In the genomic region with DNA sequence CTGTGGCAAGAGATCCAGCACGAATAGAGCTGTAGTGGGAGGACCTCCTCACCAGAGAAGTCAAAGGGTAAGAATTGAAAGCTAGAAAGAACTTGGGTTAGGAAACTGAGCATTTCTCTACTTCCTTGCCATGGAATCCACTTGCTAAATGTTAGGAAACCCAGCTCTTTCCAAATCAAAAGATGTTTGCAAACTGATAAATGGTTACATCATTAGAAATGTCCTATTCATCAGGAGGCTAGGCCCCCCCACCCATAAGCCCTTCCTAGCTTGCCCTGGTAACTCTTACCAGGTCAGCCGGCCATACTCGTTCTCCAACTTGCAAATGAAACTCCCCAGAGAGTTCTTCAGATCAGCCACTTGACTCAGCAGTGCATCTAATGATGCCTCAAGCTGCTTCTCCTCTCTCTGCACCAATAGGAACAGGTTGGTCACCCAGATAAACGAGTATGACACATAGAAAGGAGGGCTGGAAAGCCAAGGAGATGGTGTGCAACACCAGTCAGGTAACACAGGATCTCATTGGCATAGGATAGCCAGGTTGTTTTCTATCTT, we compare ENCODE assay signal across 11 cellular contexts. TPM values are rescaled to one million over a fixed set of nuclear protein-coding genes. Genes with fewer than 3 reads are reported as not detected.
A peak's percentile ranks its signal among the peaks of the same experiment; 100 is the strongest.
DNase-seq lines count a peak whose midpoint lies in the region; ATAC-seq, FAIRE-seq and TF ChIP-seq lines count a peak whose summit lies in the region.
"Had no signal": no experiment of that assay in that cellular context is flagged by ENCODE, and none has a peak within 500 bp of the region (broad histone marks: within the 10 kb centered on the region; RNA-seq: fewer than 3 reads in every experiment).

No MANE protein-coding gene starts in this region.

- no peaks in the 10 kb centered on the region for H3K27me3 Mint-ChIP-seq in activated naive CD8-positive, alpha-beta T cell treated with anti-CD3 and anti-CD28 coated beads, Interleukin-2, amount 50 U/mL, for 24 hours

- H3K9me3 Mint-ChIP-seq in activated naive CD8-positive, alpha-beta T cell treated with anti-CD3 and anti-CD28 coated beads, Interleukin-2, amount 50 U/mL, for 24 hours = no peaks in the 10 kb centered on the region

- TF ChIP-seq CTCF in AG04449 (IDR thresholded peaks at IDR 0.05; ENCODE audit: insufficient read depth, low read length, missing control alignments) = no peak
- no peak for TF ChIP-seq CTCF in lower lobe of right lung (IDR thresholded peaks at IDR 0.05)

- H3K4me3 ChIP-seq in AG04449 (ENCODE audit: low read depth, low read length) (peak overlapping the region; percentile 98), lower lobe of right lung (peak overlapping the region; percentile 83)

- intact Hi-C loops in lower lobe of right lung (cut with DNase I) = no loop called here

- no peak for TF ChIP-seq POLR2A in GM12891 (IDR thresholded peaks at IDR 0.05; ENCODE audit: low read depth, low read length)

- peak; percentile 54 for FAIRE-seq in GM12891 (lab: Jason Lieb, UNC)
- FAIRE-seq: G401.6, H1 had no signal

- no peaks in the 10 kb centered on the region for H3K27me3 ChIP-seq in lower lobe of right lung (ENCODE audit: low read depth)

- no peak for ATAC-seq in activated naive CD8-positive, alpha-beta T cell treated with anti-CD3 and anti-CD28 coated beads, Interleukin-2, amount 50 U/mL, for 24 hours
- ATAC-seq in lower lobe of right lung (peak in 1 of 2 donors; percentile 2), HG03097 (IDR thresholded peaks at IDR 0.05; ENCODE audit: low FRiP score, unreplicated experiment) (no peak), GM18498 (IDR thresholded peaks at IDR 0.05; ENCODE audit: unreplicated experiment) (no peak)

- CTCF ChIA-PET in AG04449 (lab: Yijun Ruan, JAX) = interaction anchor here (0.9 to 4.5 kb wide), 5 partner anchors 10 to 161 kb away, joined by 3 to 32 read pairs (median 4); no protein-coding TSS in a partner anchor

- H3K4me1 ChIP-seq in lower lobe of right lung = peaks cover 33% of the 10 kb centered on the region

- H3K9me3 ChIP-seq in lower lobe of right lung = no peaks in the 10 kb centered on the region

- peaks cover 37% of the 10 kb centered on the region for H3K4me1 Mint-ChIP-seq in activated naive CD8-positive, alpha-beta T cell treated with anti-CD3 and anti-CD28 coated beads, Interleukin-2, amount 50 U/mL, for 24 hours

- DNase-seq in AG04449 (ENCODE audit: low read depth, low spot score) = no peak
- no peak for DNase-seq in GM12891 (ENCODE audit: insufficient read length, low spot score)
- no peak for DNase-seq in activated naive CD8-positive, alpha-beta T cell treated with anti-CD3 and anti-CD28 coated beads, Interleukin-2, amount 50 U/mL, for 24 hours
- DNase-seq in lower lobe of right lung = no peak
- DNase-seq in NK-92 treated with Interleukin-12 subunit alpha and Interleukin-12 subunit beta, amount 100 ng/mL, for 24 hours (lab: John Stamatoyannopoulos, UW) = no peak
- no peak for DNase-seq in SIG-M5 treated with dmso at 0.1 percent for 504 hours (lab: John Stamatoyannopoulos, UW; ENCODE audit: unreplicated experiment)
- DNase-seq: T-helper 9 cell had no signal

- peak overlapping the region; percentile 100 for H3K4me3 Mint-ChIP-seq in activated naive CD8-positive, alpha-beta T cell treated with anti-CD3 and anti-CD28 coated beads, Interleukin-2, amount 50 U/mL, for 24 hours

- H3K36me3 Mint-ChIP-seq in activated naive CD8-positive, alpha-beta T cell treated with anti-CD3 and anti-CD28 coated beads, Interleukin-2, amount 50 U/mL, for 24 hours (ENCODE audit: low read depth) = peaks cover 31% of the 10 kb centered on the region

- H3K36me3 ChIP-seq in lower lobe of right lung = peaks cover 45% of the 10 kb centered on the region

- POLR2A ChIA-PET in AG04449 (lab: Yijun Ruan, JAX) = interaction anchor here (0.6 to 1.8 kb wide), 3 partner anchors 10 to 383 kb away, joined by 3 to 8 read pairs (median 8); partner anchors contain the start of gene ELOVL1

- H3K27ac ChIP-seq in lower lobe of right lung = no peak overlapping the region

- peak overlapping the region; percentile 99 for H3K27ac Mint-ChIP-seq in activated naive CD8-positive, alpha-beta T cell treated with anti-CD3 and anti-CD28 coated beads, Interleukin-2, amount 50 U/mL, for 24 hours

TF ChIP-seq in GM12891, 5 proteins besides CTCF, POLR2A, EP300 and RAD21:
- TF ChIP-seq POU2F2 (IDR thresholded peaks at IDR 0.05; ENCODE audit: low read depth, low read length) (no peak), PAX5 (IDR thresholded peaks at IDR 0.05; ENCODE audit: insufficient read depth, low read length, severe bottlenecking) (no peak), TAF1 (IDR thresholded peaks at IDR 0.05; ENCODE audit: low read depth, low read length) (no peak), POLR2AphosphoS5 (IDR thresholded peaks at IDR 0.05; ENCODE audit: low read depth, low read length) (no peak), SPI1 (IDR thresholded peaks at IDR 0.05; ENCODE audit: low read depth, low read length) (no peak)

RNA-seq across cellular contexts. Expression of gene MED8, which starts 1.5 kb away (rescaled TPM):
- polyA plus RNA-seq in GM12891 (2012; ENCODE audit: low read depth, missing spikeins) = 38.3 TPM
- total RNA-seq in lower lobe of right lung = 35.4 TPM

RNA-seq across cellular contexts. Expression of gene SZT2, which starts 1.6 kb away (rescaled TPM):
- polyA plus RNA-seq in GM12891 (2012; ENCODE audit: low read depth, missing spikeins) = 11.0 TPM
- total RNA-seq in lower lobe of right lung = 71.5 TPM

RNA-seq across cellular contexts. Expression of gene ELOVL1, which starts 20.3 kb away (rescaled TPM):
- polyA plus RNA-seq in GM12891 (2012; ENCODE audit: low read depth, missing spikeins) = 63.5 TPM
- 99.8 TPM for total RNA-seq in lower lobe of right lung

RNA-seq across cellular contexts. Expression of gene CDC20, which starts 29.3 kb away (rescaled TPM):
- 64.3 TPM for polyA plus RNA-seq in GM12891 (2012; ENCODE audit: low read depth, missing spikeins)
- 2.4 TPM for total RNA-seq in lower lobe of right lung

RNA-seq across cellular contexts. Expression of gene MPL, which starts 50.5 kb away (rescaled TPM):
- not detected for polyA plus RNA-seq in GM12891 (2012; ENCODE audit: low read depth, missing spikeins)
- 0.65 TPM for total RNA-seq in lower lobe of right lung
- total RNA-seq: H1 had no signal
